9 cellular contexts compared by ENCODE assay signal in the genomic region with DNA sequence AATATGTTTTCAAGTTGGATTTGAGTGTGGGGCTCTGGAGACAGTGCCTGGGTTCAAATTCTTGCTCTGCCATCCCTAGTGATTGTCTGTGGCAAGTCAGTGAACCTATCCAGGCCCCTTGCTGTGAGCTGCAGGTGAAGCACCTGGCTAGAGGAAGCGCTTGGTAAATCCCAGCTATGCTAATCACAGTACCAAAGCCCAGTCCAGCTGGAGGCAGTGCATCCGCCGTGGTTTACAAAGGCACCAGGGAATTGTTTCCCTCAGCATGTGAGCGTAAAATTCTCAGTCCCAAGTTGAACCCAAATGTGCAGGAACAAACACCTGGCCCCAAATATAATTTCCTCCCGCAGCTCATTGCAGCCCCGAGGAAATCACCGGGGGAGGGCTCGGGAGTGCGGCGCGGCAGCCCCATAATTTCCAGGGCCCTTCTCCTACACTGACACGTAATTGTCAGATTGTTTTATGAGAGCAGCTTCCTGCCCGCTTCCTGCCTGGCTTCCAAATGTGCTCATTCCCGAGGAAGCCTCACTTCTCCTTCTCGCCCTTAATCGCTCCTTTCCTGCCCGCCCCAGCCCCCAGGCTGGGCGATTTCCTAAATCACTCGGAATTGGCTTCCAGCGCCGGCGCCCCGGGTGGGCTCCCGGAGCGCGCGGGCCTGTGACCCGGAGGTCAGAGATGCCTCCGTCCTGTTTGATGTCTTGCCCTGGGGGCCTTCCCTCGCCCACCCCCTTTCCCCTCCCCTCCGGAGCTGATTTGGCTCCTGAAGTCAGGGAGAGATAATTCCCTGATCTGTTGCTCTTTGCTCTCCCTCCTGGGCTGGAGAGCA.
DNase-seq lines count a peak whose midpoint lies in the region; FAIRE-seq and TF ChIP-seq lines count a peak whose summit lies in the region.
"Had no signal": no experiment of that assay in that cellular context is flagged by ENCODE, and none has a peak within 500 bp of the region (broad histone marks: within the 10 kb centered on the region; RNA-seq: fewer than 3 reads in every experiment).

No MANE protein-coding gene starts in this region.

- peak; percentile 22; the same call in 1 of the 2 replicates for TF ChIP-seq CTCF in VCaP (conservative IDR thresholded peaks at IDR 0.05)

- H3K27ac ChIP-seq in VCaP = peak overlapping the region; percentile 86
- H3K27ac ChIP-seq in subcutaneous abdominal adipose tissue (ENCODE audit: low read depth, low read length) = no peak overlapping the region

- no peaks in the 10 kb centered on the region for H3K9me3 ChIP-seq in subcutaneous abdominal adipose tissue (ENCODE audit: control insufficient read depth in 5 of 5, low read length in 5 of 5)

- no peaks in the 10 kb centered on the region for H3K36me3 ChIP-seq in subcutaneous abdominal adipose tissue (ENCODE audit: control insufficient read depth in 5 of 5, insufficient read depth in 5 of 5, low read length in 5 of 5)

- H3K4me3 ChIP-seq in subcutaneous abdominal adipose tissue (ENCODE audit: low read depth in 1 of 5, low read length in 5 of 5) = peak overlapping the region; percentile 39 to 55 (median 49)

- peak; percentile 48 for DNase-seq in HTR-8/SVneo (ENCODE audit: insufficient read length, low spot score)
- DNase-seq in iPS DF 4.7 (ENCODE audit: extremely low read depth, low spot score) = peak; percentile 46
- no peak for DNase-seq in NCI-H1694 treated with DMSO at 0.1 percent for 48 hours (lab: John Stamatoyannopoulos, UW)
- no peak for DNase-seq in OCI-M1 (lab: John Stamatoyannopoulos, UW)
- no peak for DNase-seq in inferior parietal cortex (ENCODE audit: extremely low spot score)
- no peak for DNase-seq in SKM-1 (lab: John Stamatoyannopoulos, UW; ENCODE audit: unreplicated experiment)
- DNase-seq: stimulated activated naive CD4-positive, alpha-beta T cell had no signal

- peak overlapping the region in 2 of 5 donors; percentile 7 to 70 for H3K9ac ChIP-seq in subcutaneous abdominal adipose tissue (ENCODE audit: low read length in 5 of 5)

- H3K27me3 ChIP-seq in subcutaneous abdominal adipose tissue (ENCODE audit: control insufficient read depth in 5 of 5, insufficient read depth in 4 of 5, low read length in 5 of 5) = no peaks in the 10 kb centered on the region

- peak; percentile 46 for FAIRE-seq in HTR-8/SVneo (lab: Jason Lieb, UNC)

- H3K4me1 ChIP-seq in subcutaneous abdominal adipose tissue (ENCODE audit: control insufficient read depth in 5 of 5, insufficient read depth in 5 of 5, low read length in 5 of 5) = peaks cover 0 to 24% (median 18%) of the 10 kb centered on the region in 5 donors

Comparison
In these comparisons a context has a peak if more than half of its experiments do, and no peak if none do; other contexts are left out.
1. DNase-seq: peak in HTR-8/SVneo (single experiment) and iPS DF 4.7 (single experiment); none in NCI-H1694 treated with DMSO at 0.1 percent for 48 hours (single experiment), OCI-M1 (single experiment), inferior parietal cortex (single experiment) and SKM-1 (single experiment).